10 cellular contexts compared by ENCODE assay signal in the genomic region with DNA sequence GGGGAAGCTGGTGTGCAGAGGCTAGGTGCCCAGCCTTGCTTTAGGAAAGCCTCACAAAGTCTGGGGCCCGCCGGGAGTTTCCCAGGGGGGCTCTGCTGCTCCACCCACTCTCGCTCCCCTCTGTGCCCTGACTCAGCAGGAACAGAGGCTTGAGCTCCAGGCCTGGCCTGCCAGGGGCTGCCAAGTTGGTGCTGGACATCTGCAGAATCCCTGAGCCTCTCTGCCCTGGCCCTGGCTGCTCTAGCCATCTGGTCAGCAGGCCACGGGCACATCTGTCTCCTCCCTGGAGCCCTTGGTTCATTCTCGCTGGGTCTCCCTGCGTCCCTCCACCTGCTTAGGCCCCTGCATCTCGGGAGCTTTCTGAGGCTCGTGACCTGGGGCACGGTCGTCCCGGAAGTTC. TPM values are rescaled to one million over a fixed set of nuclear protein-coding genes. Genes with fewer than 3 reads are reported as not detected.
DNase-seq lines count a peak whose midpoint lies in the region; ATAC-seq and TF ChIP-seq lines count a peak whose summit lies in the region.
"Had no signal": no experiment of that assay in that cellular context is flagged by ENCODE, and none has a peak within 500 bp of the region (broad histone marks: within the 10 kb centered on the region; RNA-seq: fewer than 3 reads in every experiment).

No MANE protein-coding gene starts in this region.

- H3K9ac ChIP-seq in subcutaneous abdominal adipose tissue (ENCODE audit: low read length in 5 of 5): no peak overlapping the region

- H3K27ac ChIP-seq in caudate nucleus (ENCODE audit: low read depth, low read length) (peak overlapping the region; percentile 48), right lobe of liver (peak overlapping the region in 2 of 3 donors; percentile 15 to 44), subcutaneous abdominal adipose tissue (ENCODE audit: low read depth, low read length) (no peak overlapping the region)
- H3K27ac ChIP-seq: neutrophil had no signal

- DNase-seq in MG63: peak; percentile 29
- DNase-seq in caudate nucleus (lab: John Stamatoyannopoulos, UW): peak in 8 of 61 donors; percentile 23 to 57 (median 31)
- no peak for DNase-seq in right lobe of liver
- no peak for DNase-seq in iPS-NIHi7 (ENCODE audit: extremely low spot score)
- DNase-seq in NCI-H1930 (lab: John Stamatoyannopoulos, UW): no peak
- DNase-seq: foreskin melanocyte had no signal

- WGBS in right lobe of liver (ENCODE audit: insufficient coverage, low coverage, low lambda C conversion rate, missing lambda C conversion rate): 10% methylated on average over 6 of the region's 11 CpGs

- TF ChIP-seq CTCF in right lobe of liver (IDR thresholded peaks at IDR 0.05): no peak

- TF ChIP-seq POLR2A in right lobe of liver (IDR thresholded peaks at IDR 0.05): no peak

- H3K4me3 ChIP-seq in MG63 (no peak overlapping the region), right lobe of liver (peak overlapping the region; percentile 40 to 56 (median 46)), subcutaneous abdominal adipose tissue (ENCODE audit: low read depth in 1 of 5, low read length in 5 of 5) (peak overlapping the region in 3 of 5 donors; percentile 22 to 57 (median 44))

- no peaks in the 10 kb centered on the region for H3K27me3 ChIP-seq in MG63
- H3K27me3 ChIP-seq in right lobe of liver: no peaks in the 10 kb centered on the region
- H3K27me3 ChIP-seq in subcutaneous abdominal adipose tissue (ENCODE audit: control insufficient read depth in 5 of 5, insufficient read depth in 4 of 5, low read length in 5 of 5): peaks cover 14 to 28% (median 23%) of the 10 kb centered on the region in 5 donors

- H3K9me3 ChIP-seq in MG63: no peaks in the 10 kb centered on the region
- no peaks in the 10 kb centered on the region for H3K9me3 ChIP-seq in right lobe of liver
- H3K9me3 ChIP-seq in subcutaneous abdominal adipose tissue (ENCODE audit: control insufficient read depth in 5 of 5, low read length in 5 of 5): no peaks in the 10 kb centered on the region
- H3K9me3 ChIP-seq: neutrophil had no signal

- ATAC-seq in right lobe of liver (peak; percentile 1 to 25 (median 3)), HG03565 (IDR thresholded peaks at IDR 0.05; ENCODE audit: unreplicated experiment) (no peak)

- no peaks in the 10 kb centered on the region for H3K36me3 ChIP-seq in MG63
- H3K36me3 ChIP-seq in right lobe of liver: no peaks in the 10 kb centered on the region
- no peaks in the 10 kb centered on the region for H3K36me3 ChIP-seq in subcutaneous abdominal adipose tissue (ENCODE audit: control insufficient read depth in 5 of 5, insufficient read depth in 5 of 5, low read length in 5 of 5)
- H3K36me3 ChIP-seq: neutrophil had no signal

- H3K4me1 ChIP-seq in right lobe of liver (peaks cover 0 to 20% (median 8%) of the 10 kb centered on the region in 4 donors), subcutaneous abdominal adipose tissue (ENCODE audit: control insufficient read depth in 5 of 5, insufficient read depth in 5 of 5, low read length in 5 of 5) (peaks cover 1 to 28% (median 26%) of the 10 kb centered on the region in 5 donors)

- intact Hi-C loops in right lobe of liver (cut with DNase I): no loop called here

RNA-seq across cellular contexts. Expression of gene ADAMTSL2, which starts 0.6 kb away (rescaled TPM):
- total RNA-seq in MG63 (2014; rRNA removed; shearing (Covaris generic); ENCODE audit: low replicate concordance): 0.10 and 0.72 TPM in 2 replicates
- total RNA-seq in right lobe of liver: 10 to 100 TPM in 3 of 6 experiments, 1 to 10 TPM in 3; 9.2 to 24.8 (median 12.7) TPM

RNA-seq across cellular contexts. Expression of gene MYMK, which starts 9.1 kb away (rescaled TPM):
- total RNA-seq in MG63 (2014; rRNA removed; shearing (Covaris generic); ENCODE audit: low replicate concordance): not detected in 2 replicates
- total RNA-seq in right lobe of liver: not detected
- total RNA-seq: aorta had no signal

RNA-seq across cellular contexts. Expression of gene SLC2A6, which starts 55.0 kb away (rescaled TPM):
- 3.5 and 7.6 TPM in 2 replicates for total RNA-seq in MG63 (2014; rRNA removed; shearing (Covaris generic); ENCODE audit: low replicate concordance)
- 1 to 10 TPM in 5 of 6 experiments, under 1 TPM in 1; 0.88 to 6.8 (median 2.8) TPM for total RNA-seq in right lobe of liver
